8 cellular contexts compared by ENCODE assay signal in the genomic region with DNA sequence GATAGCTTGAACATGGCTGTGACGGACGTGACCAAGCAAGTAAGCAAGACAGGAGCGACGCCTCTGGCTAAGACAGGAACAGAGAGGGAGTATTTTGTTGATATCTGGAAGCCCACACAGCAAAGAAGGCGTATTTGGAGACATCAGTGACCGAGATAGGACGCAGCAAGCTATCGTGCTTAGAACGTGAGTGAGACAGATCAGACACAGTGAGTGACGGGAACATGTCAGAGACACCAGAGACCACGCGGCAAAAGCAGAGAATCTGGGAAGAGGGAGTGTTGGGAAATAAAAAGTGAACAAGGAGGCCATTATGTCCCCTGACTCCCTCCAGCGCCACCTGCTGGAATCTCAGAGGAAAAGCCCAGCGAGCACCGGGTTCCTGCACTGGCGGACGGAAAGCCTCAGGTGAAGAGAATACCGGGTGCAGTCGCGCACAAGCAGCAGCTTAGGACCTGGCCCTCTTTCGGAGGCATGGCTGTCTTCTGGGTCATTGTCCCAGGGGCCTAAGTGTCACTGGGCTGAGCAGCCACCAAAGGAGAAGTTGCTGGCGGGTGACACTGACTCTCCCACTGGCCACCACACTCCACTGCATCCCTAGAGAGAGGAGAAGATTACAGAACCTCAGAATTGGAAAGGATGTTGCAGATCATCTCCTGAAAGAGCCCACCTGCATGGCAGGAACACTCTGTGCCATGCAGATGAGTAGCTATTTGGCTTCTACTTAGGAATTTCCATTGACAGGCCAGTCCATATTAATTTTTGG.
DNase-seq lines count a peak whose midpoint lies in the region; ATAC-seq lines count a peak whose summit lies in the region.

No MANE protein-coding gene starts in this region.

- H3K27ac ChIP-seq in CD4-positive, alpha-beta memory T cell (ENCODE audit: low read depth, low read length): no peak overlapping the region

- peaks cover 0 to 7% (median 5%) of the 10 kb centered on the region in 4 donors for H3K4me1 Mint-ChIP-seq in CD4-positive, alpha-beta memory T cell
- peaks cover 0 to 6% (median 2%) of the 10 kb centered on the region in 3 donors for H3K4me1 Mint-ChIP-seq in T-cell

- CTCF ChIA-PET in CD4-positive, alpha-beta memory T cell (lab: Charles Lee; ENCODE audit: partially characterized antibody): interaction anchor here (0.7 to 2.1 kb wide), 6 partner anchors 13 to 41 kb away, joined by 3 to 6 read pairs (median 4); no protein-coding TSS in a partner anchor
- CTCF ChIA-PET in T-cell (lab: Charles Lee): interaction anchor here (0.5 to 1.9 kb wide), 3 partner anchors 8 to 248 kb away, joined by 3 to 5 read pairs (median 4); no protein-coding TSS in a partner anchor

- no peaks in the 10 kb centered on the region for H3K9me3 ChIP-seq in CD4-positive, alpha-beta memory T cell (ENCODE audit: control insufficient read depth in 1 of 2, low read length in 2 of 2)

- peak; percentile 90 for ATAC-seq in GM19452 (IDR thresholded peaks at IDR 0.05; ENCODE audit: unreplicated experiment)
- ATAC-seq in HG03565 (IDR thresholded peaks at IDR 0.05; ENCODE audit: unreplicated experiment): peak; percentile 72
- ATAC-seq in T-cell (replicated peaks in 1 of 4): peak in 2 of 4 experiments; percentile 52 to 54

- H3K4me3 ChIP-seq in CD4-positive, alpha-beta memory T cell (ENCODE audit: low read length in 2 of 2): no peak overlapping the region

- H3K9me3 Mint-ChIP-seq in CD4-positive, alpha-beta memory T cell: no peaks in the 10 kb centered on the region
- H3K9me3 Mint-ChIP-seq in T-cell: no peaks in the 10 kb centered on the region

- intact Hi-C loops in CD4-positive, alpha-beta memory T cell (cut with micrococcal nuclease): loop anchor here (1.0 kb wide), 1 partner anchor 39 kb away; no protein-coding TSS in a partner anchor

- H3K36me3 ChIP-seq in CD4-positive, alpha-beta memory T cell (ENCODE audit: insufficient read depth, low read length): no peaks in the 10 kb centered on the region

- no peaks in the 10 kb centered on the region for H3K4me1 ChIP-seq in CD4-positive, alpha-beta memory T cell (ENCODE audit: insufficient read depth, low read length)

- POLR2A ChIA-PET in CD4-positive, alpha-beta memory T cell (lab: Charles Lee; ENCODE audit: partially characterized antibody): no interaction called here
- POLR2A ChIA-PET in T-cell (lab: Charles Lee): interaction anchor here in 1 of 2 donors (0.7 kb wide), 1 partner anchor 74 kb away, joined by 3 read pairs; no protein-coding TSS in a partner anchor

- no peaks in the 10 kb centered on the region for H3K36me3 Mint-ChIP-seq in CD4-positive, alpha-beta memory T cell
- H3K36me3 Mint-ChIP-seq in T-cell: no peaks in the 10 kb centered on the region

- H3K27me3 Mint-ChIP-seq in CD4-positive, alpha-beta memory T cell: peaks cover 24 to 33% of the 10 kb centered on the region in 2 donors
- H3K27me3 Mint-ChIP-seq in T-cell: peaks cover 30 to 38% of the 10 kb centered on the region in 2 donors

- no peak overlapping the region for H3K27ac Mint-ChIP-seq in CD4-positive, alpha-beta memory T cell
- H3K27ac Mint-ChIP-seq in T-cell: no peak overlapping the region

- H3K4me3 Mint-ChIP-seq in CD4-positive, alpha-beta memory T cell: peak overlapping the region in 4 of 8 donors; percentile 43 to 73 (median 56)
- H3K4me3 Mint-ChIP-seq in T-cell: no peak overlapping the region

- H3K27me3 ChIP-seq in CD4-positive, alpha-beta memory T cell (ENCODE audit: insufficient read depth, low read length): no peaks in the 10 kb centered on the region

- peak in 4 of 5 donors; percentile 45 to 53 (median 49) for DNase-seq in CD4-positive, alpha-beta memory T cell
- DNase-seq in T-cell (peak in 33 of 34 experiments; percentile 0 to 56 (median 38)), astrocyte of the hippocampus (ENCODE audit: low read depth, low spot score) (peak; percentile 36), iPS-NIHi7 (ENCODE audit: extremely low spot score) (peak; percentile 85), NCI-H2081 (lab: John Stamatoyannopoulos, UW) (no peak)
- DNase-seq in stimulated activated CD4-positive, alpha-beta T cell treated with anti-CD3 and anti-CD28 coated beads, Interleukin-4, amount 100 ng/mL, for 24 hours: peak; percentile 62

Comparison
In these comparisons a context has a peak if more than half of its experiments do, and no peak if none do; other contexts are left out.
1. DNase-seq: peak in CD4-positive, alpha-beta memory T cell (4 of 5), T-cell (33 of 34), astrocyte of the hippocampus (single experiment), iPS-NIHi7 (single experiment) and stimulated activated CD4-positive, alpha-beta T cell treated with anti-CD3 and anti-CD28 coated beads, Interleukin-4, amount 100 ng/mL, for 24 hours (single experiment); none in NCI-H2081 (0 of 2).